8 cellular contexts compared by ENCODE assay signal in genomic region chr1:145858937-145859490, GRCh38. TPM values are rescaled to one million over a fixed set of nuclear protein-coding genes. Genes with fewer than 3 reads are reported as not detected.
DNase-seq lines count a peak whose midpoint lies in the region; ATAC-seq and TF ChIP-seq lines count a peak whose summit lies in the region.

TSS of gene PIAS3 (minus strand) at chr1:145859081. CDS start at chr1:145858990, 91 bp downstream.

- no peaks in the 10 kb centered on the region for H4K20me1 ChIP-seq in BLaER1

- ATAC-seq in GM19324 (IDR thresholded peaks at IDR 0.05; ENCODE audit: low FRiP score, unreplicated experiment) = peak; percentile 92
- ATAC-seq in HG03460 (IDR thresholded peaks at IDR 0.05; ENCODE audit: unreplicated experiment) = peak; percentile 83
- ATAC-seq in left lung = peak; percentile 97

- H3K4me3 ChIP-seq in BLaER1 (peak within 1 kb of the TSS; percentile 81), left lung (peak within 1 kb of the TSS; percentile 84 to 85)

- intact Hi-C loops in left lung (cut with DNase I) = no loop called here

- H3K9ac ChIP-seq in BLaER1 = peak within 1 kb of the TSS; percentile 80

- H3K27me3 ChIP-seq in BLaER1 = no peaks in the 10 kb centered on the region
- H3K27me3 ChIP-seq in left lung = no peaks in the 10 kb centered on the region

- peaks cover 30% of the 10 kb centered on the region for H3K36me3 ChIP-seq in BLaER1
- peaks cover 0 to 29% of the 10 kb centered on the region in 2 donors for H3K36me3 ChIP-seq in left lung

- H3K9me3 ChIP-seq in BLaER1 (no peaks in the 10 kb centered on the region), left lung (no peaks in the 10 kb centered on the region)

- H3K27ac ChIP-seq in BLaER1 (peak within 1 kb of the TSS; percentile 80), left lung (peak within 1 kb of the TSS; percentile 87 to 88)

- H3K4me2 ChIP-seq in BLaER1 = peak within 1 kb of the TSS; percentile 80

- DNase-seq in NCI-H526 (lab: John Stamatoyannopoulos, UW) (peak; percentile 95 to 99), cortex of kidney (lab: John Stamatoyannopoulos, UW) (peak; percentile 31), left lung (peak; percentile 96 to 99)
- DNase-seq in activated CD4-positive, alpha-beta T cell treated with anti-CD3 and anti-CD28 coated beads, Interleukin-2, amount 50 U/mL, for 1 hour = peak; percentile 74
- DNase-seq in stimulated activated CD4-positive, alpha-beta T cell treated with anti-CD3 and anti-CD28 coated beads, Interleukin-2, amount 100 ng/mL, for 4 hours (ENCODE audit: low read depth) = peak; percentile 67

- no peak for TF ChIP-seq CTCF in left lung (IDR thresholded peaks at IDR 0.05)

- peaks cover 27% of the 10 kb centered on the region for H3K4me1 ChIP-seq in BLaER1
- H3K4me1 ChIP-seq in left lung = peaks cover 3 to 21% of the 10 kb centered on the region in 2 donors

RNA-seq across cellular contexts. Expression of gene PIAS3, which starts in this region (rescaled TPM):
- 10 to 100 TPM; 35.8 to 42.6 TPM for total RNA-seq in left lung

Comparison
In these comparisons a context has a peak if more than half of its experiments do, and no peak if none do; other contexts are left out.
1. Peak in every context shown above with its lines: DNase-seq, ATAC-seq, H3K4me3 ChIP-seq and H3K27ac ChIP-seq.
2. DNase-seq: peak in every context shown above with its lines; median percentile 98 in left lung; 97 in NCI-H526; 74 in activated CD4-positive, alpha-beta T cell treated with anti-CD3 and anti-CD28 coated beads, Interleukin-2, amount 50 U/mL, for 1 hour; 67 in stimulated activated CD4-positive, alpha-beta T cell treated with anti-CD3 and anti-CD28 coated beads, Interleukin-2, amount 100 ng/mL, for 4 hours; 31 in cortex of kidney.